ENCODE assay signal across 25 cellular contexts in genomic region chr5:81179959-81180358, GRCh38. TPM values are rescaled to one million over a fixed set of nuclear protein-coding genes. Genes with fewer than 3 reads are reported as not detected.
"Had no signal": no experiment of that assay in that cellular context is flagged by ENCODE, and none has a peak within 500 bp of the region (broad histone marks: within the 10 kb centered on the region; RNA-seq: fewer than 3 reads in every experiment).

No MANE protein-coding gene starts in this region.

- H3K27ac ChIP-seq: RWPE1 had no signal

- DNase-seq: Kasumi-1; KG1; MM.1S; NCI-H1092 treated with DMSO at 0.1 percent for 48 hours; NCI-H1436; NCI-H187; NCI-H2029; NCI-H2081 treated with DMSO at 0.1 percent for 48 hours; NCI-H2171 treated with DMSO at 0.1 percent for 48 hours; NCI-H446 treated with DMSO at 0.1 percent for 48 hours; NCI-H510A treated with DMSO at 0.1 percent for 48 hours; NCI-H526 treated with DMSO at 0.1 percent for 48 hours; NCI-H82; NK-92 treated with Interleukin-12 subunit alpha and Interleukin-12 subunit beta, amount 100 ng/mL, for 24 hours; PC-3; SHP77; SW 1271; T-cell had no signal

- H3K9me3 ChIP-seq: SK-N-SH had no signal

- ATAC-seq: Panc1, PC-3, T-cell had no signal

RNA-seq across cellular contexts. Expression of gene CKMT2, which starts 53.2 kb away (rescaled TPM):
- total RNA-seq: HT-29, M059J, OCI-LY7, PC-3, SK-MEL-5 had no signal
